Comparison of ENCODE assay signal across 17 cellular contexts in the genomic region with DNA sequence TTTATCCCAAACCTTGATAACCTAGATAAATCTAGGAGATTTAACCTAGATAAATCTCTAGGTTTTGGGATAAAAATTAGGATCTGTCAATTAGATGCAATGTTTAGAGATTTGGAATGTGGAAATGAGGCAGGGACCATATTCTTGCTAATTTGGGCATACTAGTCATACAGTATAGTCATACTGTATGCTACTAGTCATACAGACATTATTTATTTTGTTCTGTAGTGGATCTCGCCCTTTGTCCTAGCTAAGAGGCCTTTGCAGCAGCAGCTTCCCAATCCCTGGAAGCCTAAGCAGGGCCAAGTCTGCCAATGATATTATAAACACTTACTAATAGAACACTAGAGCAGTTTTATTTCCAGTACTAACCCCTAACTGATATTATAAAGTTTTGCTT.
DNase-seq lines count a peak whose midpoint lies in the region; ATAC-seq, FAIRE-seq and TF ChIP-seq lines count a peak whose summit lies in the region.
"Had no signal": no experiment of that assay in that cellular context is flagged by ENCODE, and none has a peak within 500 bp of the region (broad histone marks: within the 10 kb centered on the region; RNA-seq: fewer than 3 reads in every experiment).

No MANE protein-coding gene starts in this region.

- H3K9ac ChIP-seq in GM23248 = no peak overlapping the region
- no peak overlapping the region for H3K9ac ChIP-seq in astrocyte (ENCODE audit: low read length)

- H3K4me3 ChIP-seq in A549 (no peak overlapping the region), GM23248 (no peak overlapping the region), astrocyte (ENCODE audit: insufficient read depth, low read depth, low read length) (no peak overlapping the region), fibroblast of the aortic adventitia (ENCODE audit: low read depth, low read length) (no peak overlapping the region)

- H3F3A ChIP-seq in GM23248 (ENCODE audit: insufficient read depth) = 0 out of 2 replicates have a peak, but pooled peaks cover 10% of the 10 kb centered on the region

- no peak for TF ChIP-seq CTCF in A549 (IDR thresholded peaks at IDR 0.05)
- TF ChIP-seq CTCF in astrocyte (IDR thresholded peaks at IDR 0.05; ENCODE audit: insufficient read depth, low read depth, low read length) = no peak
- no peak for TF ChIP-seq CTCF in fibroblast of the aortic adventitia (IDR thresholded peaks at IDR 0.05; ENCODE audit: insufficient read depth, low read length)

- no peaks in the 10 kb centered on the region for H3K27me3 ChIP-seq in GM23248 (replicated peaks; ENCODE audit: insufficient read depth)
- no peaks in the 10 kb centered on the region for H3K27me3 ChIP-seq in astrocyte (ENCODE audit: insufficient read depth, low read length)

- ATAC-seq in A549 = peak in 1 of 2 experiments; percentile 43; a peak in 1 of 6 replicates
- ATAC-seq in GM21529 (IDR thresholded peaks at IDR 0.05; ENCODE audit: unreplicated experiment) = no peak
- ATAC-seq in HG03280 (IDR thresholded peaks at IDR 0.05; ENCODE audit: unreplicated experiment) = no peak
- ATAC-seq: HCT116 had no signal

- TF ChIP-seq RAD21 in A549 (conservative IDR thresholded peaks at IDR 0.05 in 1 of 2, IDR thresholded peaks at IDR 0.05 in 1 of 2) = no peak

- H3K9me3 ChIP-seq in A549 (no peaks in the 10 kb centered on the region), GM23248 (ENCODE audit: low read depth) (no peaks in the 10 kb centered on the region), astrocyte (ENCODE audit: insufficient read depth, low read depth, low read length) (no peaks in the 10 kb centered on the region)

- in situ Hi-C loops in GM23248 (cut with MboI) = no loop called here

- H3K79me2 ChIP-seq in GM23248 (ENCODE audit: insufficient read depth) = no peaks in the 10 kb centered on the region
- H3K79me2 ChIP-seq in astrocyte (ENCODE audit: insufficient read depth, low read length) = no peaks in the 10 kb centered on the region

- no peak for DNase-seq in A549 (ENCODE audit: low read depth in 1 of 2, low spot score in 1 of 2)
- peak; percentile 43 for DNase-seq in GM23248
- DNase-seq in astrocyte (ENCODE audit: low read depth) = peak; percentile 31
- peak; percentile 27 for DNase-seq in fibroblast of the aortic adventitia (ENCODE audit: low read depth)
- DNase-seq in stimulated activated CD4-positive, alpha-beta T cell treated with anti-CD3 and anti-CD28 coated beads, Interleukin-4, amount 100 ng/mL, for 1 hour = no peak
- DNase-seq in NCI-H2081 (lab: John Stamatoyannopoulos, UW) = no peak
- DNase-seq: 8988T; CD4-positive, CD25-positive, alpha-beta regulatory T cell; DND-41; Kasumi-1; NCI-H1417 treated with DMSO at 0.1 percent for 48 hours; NCI-H2029 treated with DMSO at 0.1 percent for 48 hours; NCI-H2227 treated with DMSO at 0.1 percent for 48 hours; NCI-H526 had no signal

- TF ChIP-seq EP300 in A549 (IDR thresholded peaks at IDR 0.05) = no peak

- WGBS in A549 (ENCODE audit: missing lambda C conversion rate) = 55% methylated on average over 1 of the region's 1 CpG
- WGBS in GM23248 (ENCODE audit: low coverage in 1 of 2, low lambda C conversion rate in 2 of 2, missing lambda C conversion rate in 2 of 2), 2 experiments = 52 to 70% methylated on average over 1 of the region's 1 CpG

- H3K9me3 Mint-ChIP-seq in astrocyte (ENCODE audit: unreplicated experiment) = peaks cover 11% of the 10 kb centered on the region

- H2AFZ ChIP-seq in GM23248 = peak overlapping the region; percentile 7; the same call in 1 of the 2 replicates
- H2AFZ ChIP-seq in astrocyte (ENCODE audit: low read depth, low read length) = no peak overlapping the region

- H3K4me1 ChIP-seq in A549 (peaks cover 6% of the 10 kb centered on the region; the same call in 1 of the 3 replicates), GM23248 (ENCODE audit: insufficient read depth) (peaks cover 10% of the 10 kb centered on the region; the same call in 1 of the 2 replicates), astrocyte (ENCODE audit: insufficient read depth, low read length) (no peaks in the 10 kb centered on the region)

- FAIRE-seq in A549 (lab: Jason Lieb, UNC) (no peak), astrocyte (lab: Jason Lieb, UNC) (no peak)

- H3K36me3 ChIP-seq in GM23248 (ENCODE audit: low read depth) (no peaks in the 10 kb centered on the region), astrocyte (ENCODE audit: insufficient read depth, low read length) (no peaks in the 10 kb centered on the region)

- no peaks in the 10 kb centered on the region for H3K4me1 Mint-ChIP-seq in astrocyte (ENCODE audit: low read depth, unreplicated experiment)

- POLR2A ChIA-PET in A549 (lab: Yijun Ruan, JAX) = no interaction called here

- H3K27me3 Mint-ChIP-seq in astrocyte (ENCODE audit: low read depth, unreplicated experiment) = no peaks in the 10 kb centered on the region
- H3K27me3 Mint-ChIP-seq: CD4-positive, CD25-positive, alpha-beta regulatory T cell had no signal

- no peaks in the 10 kb centered on the region for H4K20me1 ChIP-seq in GM23248 (ENCODE audit: insufficient read depth)
- no peaks in the 10 kb centered on the region for H4K20me1 ChIP-seq in astrocyte (ENCODE audit: insufficient read depth, low read length)

- CTCF ChIA-PET in A549 (lab: Yijun Ruan, JAX) = no interaction called here

- no peaks in the 10 kb centered on the region for H3K9me2 ChIP-seq in GM23248 (ENCODE audit: insufficient read depth)

- no peak overlapping the region for H3K4me3 Mint-ChIP-seq in astrocyte (ENCODE audit: unreplicated experiment)
- H3K4me3 Mint-ChIP-seq: CD4-positive, CD25-positive, alpha-beta regulatory T cell had no signal

- no peak for TF ChIP-seq POLR2A in A549 (IDR thresholded peaks at IDR 0.05; ENCODE audit: low read length)

- no peak overlapping the region for H3K27ac Mint-ChIP-seq in astrocyte (ENCODE audit: unreplicated experiment)
- H3K27ac Mint-ChIP-seq: CD4-positive, CD25-positive, alpha-beta regulatory T cell had no signal

- H3K36me3 Mint-ChIP-seq in astrocyte (ENCODE audit: low read depth, unreplicated experiment) = peaks cover 3% of the 10 kb centered on the region

- H3K4me2 ChIP-seq in A549 (0 out of 3 replicates have a peak overlapping the region, but pooled peaks have one; percentile 2), GM23248 (ENCODE audit: unreplicated experiment) (no peak overlapping the region), astrocyte (ENCODE audit: low read length) (no peak overlapping the region)

- H3K27ac ChIP-seq in A549 (no peak overlapping the region), GM23248 (no peak overlapping the region), astrocyte (ENCODE audit: low read depth, low read length) (no peak overlapping the region)

TF ChIP-seq in A549, 52 proteins besides CTCF, POLR2A, EP300 and RAD21:
- TF ChIP-seq, protein P1, sequence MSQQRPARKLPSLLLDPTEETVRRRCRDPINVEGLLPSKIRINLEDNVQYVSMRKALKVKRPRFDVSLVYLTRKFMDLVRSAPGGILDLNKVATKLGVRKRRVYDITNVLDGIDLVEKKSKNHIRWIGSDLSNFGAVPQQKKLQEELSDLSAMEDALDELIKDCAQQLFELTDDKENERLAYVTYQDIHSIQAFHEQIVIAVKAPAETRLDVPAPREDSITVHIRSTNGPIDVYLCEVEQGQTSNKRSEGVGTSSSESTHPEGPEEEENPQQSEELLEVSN (IDR thresholded peaks at IDR 0.05; ENCODE audit: borderline replicate concordance, low read depth) = no peak
- TF ChIP-seq SREBF2 (IDR thresholded peaks at IDR 0.05) = no peak
- no peak for TF ChIP-seq KDM1A (IDR thresholded peaks at IDR 0.05; ENCODE audit: low read depth)
- no peak for TF ChIP-seq PBX3 (IDR thresholded peaks at IDR 0.05)
- no peak for TF ChIP-seq EHMT2 (IDR thresholded peaks at IDR 0.05; ENCODE audit: low read depth)
- TF ChIP-seq MAZ (IDR thresholded peaks at IDR 0.05; ENCODE audit: borderline replicate concordance, low read depth, low read length) = no peak
- no peak for TF ChIP-seq CBX2 (IDR thresholded peaks at IDR 0.05; ENCODE audit: borderline replicate concordance, low read depth)

Comparison
In these comparisons a context has a peak if more than half of its experiments do, and no peak if none do; other contexts are left out.
1. DNase-seq: peak in GM23248 (single experiment), astrocyte (single experiment) and fibroblast of the aortic adventitia (single experiment); none in A549 (0 of 2), stimulated activated CD4-positive, alpha-beta T cell treated with anti-CD3 and anti-CD28 coated beads, Interleukin-4, amount 100 ng/mL, for 1 hour (single experiment) and NCI-H2081 (0 of 2).